ENCODE assay signal across 8 cellular contexts in genomic region chr5:148730955-148731898, GRCh38.
DNase-seq lines count a peak whose midpoint lies in the region; ATAC-seq, FAIRE-seq and TF ChIP-seq lines count a peak whose summit lies in the region.

No MANE protein-coding gene starts in this region.

- no peak for TF ChIP-seq EP300 in A549 (IDR thresholded peaks at IDR 0.05)
- TF ChIP-seq EP300 in GM12878 (IDR thresholded peaks at IDR 0.05; ENCODE audit: borderline replicate concordance in 1 of 2, control insufficient read depth in 1 of 2, low read depth in 2 of 2, low read length in 2 of 2) = no peak

- in situ Hi-C loops in GM12878 (cut with MboI) = loop anchor here (10.0 kb wide), 1 partner anchor 384 kb away; no protein-coding TSS in a partner anchor

- TF ChIP-seq RAD21 in A549 (conservative IDR thresholded peaks at IDR 0.05 in 1 of 2, IDR thresholded peaks at IDR 0.05 in 1 of 2) (peak; percentile 84 to 85), GM12878 (IDR thresholded peaks at IDR 0.05; ENCODE audit: insufficient read depth, low read depth, low read length) (peak; percentile 83)

- H3K27me3 ChIP-seq in GM12878 (replicated peaks in 1 of 2; ENCODE audit: control insufficient read depth in 2 of 2, insufficient read depth in 2 of 2, low read length in 1 of 2) (no peaks in the 10 kb centered on the region; a peak in 1 of 4 replicates), iPS DF 6.9 (ENCODE audit: control insufficient read depth, insufficient read depth, low read length) (no peaks in the 10 kb centered on the region)

- peak overlapping the region; percentile 19; the same call in 1 of the 3 replicates for H3K4me3 ChIP-seq in A549
- H3K4me3 ChIP-seq in GM12878 = peak overlapping the region; percentile 47; the same call in 1 of the 2 replicates
- no peak overlapping the region for H3K4me3 ChIP-seq in iPS DF 6.9 (ENCODE audit: low read length)

- H3K4me1 ChIP-seq in A549 (peaks cover 11% of the 10 kb centered on the region; the same call in 1 of the 3 replicates), GM12878 (ENCODE audit: control insufficient read depth, insufficient read depth, low read length) (peaks cover 3% of the 10 kb centered on the region; the same call in 1 of the 2 replicates), iPS DF 6.9 (ENCODE audit: control insufficient read depth, insufficient read depth, low read length) (no peaks in the 10 kb centered on the region)

- 0 out of 2 replicates have a peak overlapping the region, but pooled peaks have one; percentile 2 for H3K9ac ChIP-seq in GM12878 (ENCODE audit: control insufficient read depth, insufficient read depth, low read length)

- H3K36me3 ChIP-seq in GM12878 (ENCODE audit: control insufficient read depth in 2 of 2, insufficient read depth in 2 of 2, low read length in 1 of 2) (no peaks in the 10 kb centered on the region), iPS DF 6.9 (ENCODE audit: control insufficient read depth, insufficient read depth, low read length) (no peaks in the 10 kb centered on the region)

- no TSS peak for BruUV-seq in GM12878 (replicated peaks; lab: Mats Ljungman, UMichigan)

- SMC1A ChIA-PET in GM12878 (lab: Charles Lee; ENCODE audit: uncharacterized antibody, unreplicated experiment) = interaction anchor here (0.6 to 7.1 kb wide), 49 partner anchors 10 to 875 kb away, joined by 3 to 101 read pairs (median 4); no protein-coding TSS in a partner anchor

- CTCF ChIA-PET in A549 (lab: Yijun Ruan, JAX) = interaction anchor here (0.6 to 17.7 kb wide), 106 partner anchors 11 to 844 kb away, joined by 3 to 432 read pairs (median 4); no protein-coding TSS in a partner anchor
- CTCF ChIA-PET in GM12878 (lab: Yijun Ruan, JAX) = interaction anchor here (0.6 to 17.0 kb wide), 106 partner anchors 10 to 909 kb away, joined by 3 to 523 read pairs (median 4); partner anchors contain the start of gene ADRB2

- POLR2A ChIA-PET in A549 (lab: Yijun Ruan, JAX) (no interaction called here), GM12878 (lab: Charles Lee) (no interaction called here)

- TF ChIP-seq POLR2A in A549 (IDR thresholded peaks at IDR 0.05; ENCODE audit: low read length) (no peak), GM12878 (IDR thresholded peaks at IDR 0.05; ENCODE audit: low read depth, low read length) (no peak)

- TF ChIP-seq CTCF in A549 (IDR thresholded peaks at IDR 0.05) = peak; percentile 99
- peak; percentile 83 to 99 (median 98); a peak in 5 of 6 replicates for TF ChIP-seq CTCF in GM12878 (IDR thresholded peaks at IDR 0.05 in 2 of 3, conservative IDR thresholded peaks at IDR 0.05 in 1 of 3; ENCODE audit: control insufficient read depth in 2 of 3, extremely low read depth in 1 of 3, insufficient read depth in 1 of 3, low read depth in 3 of 3, low read length in 3 of 3)

- WGBS in A549 (ENCODE audit: missing lambda C conversion rate) = 9% methylated on average over 12 of the region's 12 CpGs
- WGBS in GM12878 (ENCODE audit: insufficient coverage, insufficient replicate concordance, low lambda C conversion rate, missing lambda C conversion rate) = 1% methylated on average over 12 of the region's 12 CpGs
- WGBS in iPS DF 6.9 (ENCODE audit: insufficient coverage, insufficient read length) = no CpG with 5 or more reads among the region's 12 CpGs

- no peak overlapping the region for H3K27ac ChIP-seq in A549
- no peak overlapping the region for H3K27ac ChIP-seq in GM12878 (ENCODE audit: control insufficient read depth, insufficient read depth)
- H3K27ac ChIP-seq in iPS DF 6.9 (ENCODE audit: low read length) = no peak overlapping the region

- peak overlapping the region; percentile 78 for H2AFZ ChIP-seq in GM12878 (ENCODE audit: control insufficient read depth, low read depth, low read length)

- H3K9me3 ChIP-seq in A549 (no peaks in the 10 kb centered on the region), GM12878 (replicated peaks; ENCODE audit: control insufficient read depth, insufficient read depth, low read length) (no peaks in the 10 kb centered on the region), iPS DF 6.9 (ENCODE audit: control insufficient read depth, insufficient read depth, low read length) (no peaks in the 10 kb centered on the region)

- peak; percentile 80 to 93 for ATAC-seq in A549
- ATAC-seq in GM18511 (IDR thresholded peaks at IDR 0.05; ENCODE audit: unreplicated experiment) = peak; percentile 93
- ATAC-seq in HG03025 (IDR thresholded peaks at IDR 0.05; ENCODE audit: low FRiP score, unreplicated experiment) = peak; percentile 94
- ATAC-seq in GM12878 = peak; percentile 92

- DNase-seq in A549 (ENCODE audit: low read depth in 1 of 2, low spot score in 1 of 2) (peak; percentile 64 to 85), NCI-H2029 (lab: John Stamatoyannopoulos, UW) (peak; percentile 77), T1000 (lab: John Stamatoyannopoulos, UW) (peak; percentile 51), GM12878 (ENCODE audit: low read depth, low spot score) (peak; percentile 43), iPS DF 6.9 (ENCODE audit: low read depth, low spot score) (peak; percentile 33)
- DNase-seq in stimulated activated CD4-positive, alpha-beta T cell treated with anti-CD3 and anti-CD28 coated beads, Interleukin-12 subunit alpha, Interleukin-12 subunit beta, amount 100 ng/mL, for 4 hours = peak; percentile 48

- intact Hi-C loops in GM12878 (cut with micrococcal nuclease; ENCODE audit: unreplicated experiment) = loop anchor here (1.0 to 5.0 kb wide), 4 partner anchors 287 to 782 kb away; no protein-coding TSS in a partner anchor

- RAD21 ChIA-PET in GM12878 (lab: Charles Lee; ENCODE audit: unreplicated experiment) = interaction anchor here (0.7 to 9.0 kb wide), 24 partner anchors 9 to 590 kb away, joined by 3 to 91 read pairs (median 4); no protein-coding TSS in a partner anchor

- FAIRE-seq in A549 (lab: Jason Lieb, UNC) (peak; percentile 43), GM12878 (lab: Jason Lieb, UNC) (peak; percentile 84)

- H4K20me1 ChIP-seq in GM12878 (ENCODE audit: control insufficient read depth, insufficient read depth) = no peaks in the 10 kb centered on the region

- no peaks in the 10 kb centered on the region for H3K79me2 ChIP-seq in GM12878 (ENCODE audit: control insufficient read depth, insufficient read depth, low read length)

- H3K4me2 ChIP-seq in A549 (peak overlapping the region; percentile 82), GM12878 (ENCODE audit: control insufficient read depth, insufficient read depth) (peak overlapping the region; percentile 82)

TF ChIP-seq in A549, 52 proteins besides CTCF, POLR2A, EP300 and RAD21:
- TF ChIP-seq SMC3 (IDR thresholded peaks at IDR 0.05) = peak; percentile 93
- no peak for TF ChIP-seq PBX3 (IDR thresholded peaks at IDR 0.05)
- no peak for TF ChIP-seq CBX2 (IDR thresholded peaks at IDR 0.05; ENCODE audit: borderline replicate concordance, low read depth)
- TF ChIP-seq MAFK (IDR thresholded peaks at IDR 0.05; ENCODE audit: partially characterized antibody) = no peak
- no peak for TF ChIP-seq RCOR1 (IDR thresholded peaks at IDR 0.05; ENCODE audit: low read depth, low read length)
- peak in 1 of 2 experiments; percentile 41; a peak in 1 of 4 replicates for TF ChIP-seq CEBPB (IDR thresholded peaks at IDR 0.05)
- TF ChIP-seq PHF8 (IDR thresholded peaks at IDR 0.05; ENCODE audit: borderline replicate concordance, low read depth) = no peak

TF ChIP-seq in GM12878, 131 proteins besides CTCF, POLR2A, EP300 and RAD21 (continues in another document):
- TF ChIP-seq ZNF384 (IDR thresholded peaks at IDR 0.05; ENCODE audit: borderline replicate concordance, low read depth, low read length) (no peak), FOXM1 (IDR thresholded peaks at IDR 0.05; ENCODE audit: low read depth, low read length) (0 out of 2 replicates have a peak, but pooled peaks have one; percentile 35), CREB1 (IDR thresholded peaks at IDR 0.05; ENCODE audit: low read depth) (0 out of 2 replicates have a peak, but pooled peaks have one; percentile 27), ZNF592 (IDR thresholded peaks at IDR 0.05) (peak; percentile 55; the same call in 1 of the 2 replicates), MEF2A (IDR thresholded peaks at IDR 0.05; ENCODE audit: insufficient read depth, low read depth, low read length) (0 out of 2 replicates have a peak, but pooled peaks have one; percentile 12), IRF4 (IDR thresholded peaks at IDR 0.05; ENCODE audit: low read depth, low read length) (0 out of 2 replicates have a peak, but pooled peaks have one; percentile 34)

Comparison
In these comparisons a context has a peak if more than half of its experiments do, and no peak if none do; other contexts are left out.
1. Of the 24 proteins assayed by ChIP-seq in both GM12878 and A549: peak only in GM12878: none; only in A549: none; in both: CTCF, RAD21 and SMC3; in neither: 20; mixed calls (peak in some experiments, not most) for 1.